Comparison of ENCODE assay signal across 24 cellular contexts in the genomic region with DNA sequence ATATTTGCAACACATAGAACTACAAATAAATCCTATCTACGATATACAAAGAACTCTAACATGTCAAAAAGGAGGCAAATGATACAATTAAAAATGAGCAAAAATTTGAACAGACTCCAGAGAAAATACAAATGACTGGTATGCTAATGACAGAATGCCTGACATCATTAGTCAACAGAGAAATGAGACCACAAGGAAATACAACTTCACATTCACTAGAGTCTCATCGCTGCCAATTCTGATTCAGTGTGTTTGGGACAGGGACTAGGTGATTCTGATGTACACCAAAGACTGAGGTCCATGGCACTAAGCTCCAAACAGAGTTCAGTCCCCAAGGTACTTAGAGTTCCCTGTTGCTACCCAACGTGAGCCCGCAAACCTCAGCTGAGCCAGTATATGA. TPM values are rescaled to one million over a fixed set of nuclear protein-coding genes. Genes with fewer than 3 reads are reported as not detected.
DNase-seq lines count a peak whose midpoint lies in the region; ATAC-seq and TF ChIP-seq lines count a peak whose summit lies in the region.
"Had no signal": no experiment of that assay in that cellular context is flagged by ENCODE, and none has a peak within 500 bp of the region (broad histone marks: within the 10 kb centered on the region; RNA-seq: fewer than 3 reads in every experiment).

No MANE protein-coding gene starts in this region.

- peak overlapping the region in 1 of 10 donors; percentile 22 for H3K27ac Mint-ChIP-seq in naive thymus-derived CD8-positive, alpha-beta T cell
- H3K27ac Mint-ChIP-seq: CD4-positive, CD25-positive, alpha-beta regulatory T cell had no signal

- peaks cover 0 to 3% (median 0%) of the 10 kb centered on the region in 3 donors for H3K36me3 Mint-ChIP-seq in naive thymus-derived CD8-positive, alpha-beta T cell

- H3K36me3 ChIP-seq in gastrocnemius medialis: no peaks in the 10 kb centered on the region
- H3K36me3 ChIP-seq: BLaER1 had no signal

- ATAC-seq in foreskin keratinocyte (peak; percentile 12), left cardiac atrium (no peak), gastrocnemius medialis (no peak)
- no peak for ATAC-seq in naive thymus-derived CD8-positive, alpha-beta T cell
- ATAC-seq: HCT116 had no signal

- peaks cover 0 to 2% (median 0%) of the 10 kb centered on the region in 9 donors for H3K9me3 Mint-ChIP-seq in naive thymus-derived CD8-positive, alpha-beta T cell

- peak; percentile 22 for DNase-seq in activated CD8-positive, alpha-beta memory T cell treated with anti-CD3 and anti-CD28 coated beads, Interleukin-2, amount 50 U/mL, for 48 hours
- no peak for DNase-seq in activated CD8-positive, alpha-beta memory T cell treated with anti-CD3 and anti-CD28 coated beads, Interleukin-2, amount 50 U/mL, for 4 hours
- peak; percentile 6 for DNase-seq in RPMI7951 (ENCODE audit: low read depth)
- no peak for DNase-seq in foreskin keratinocyte
- DNase-seq in left cardiac atrium: no peak
- DNase-seq in naive thymus-derived CD8-positive, alpha-beta T cell: no peak
- no peak for DNase-seq in NCI-H82 treated with DMSO at 0.1 percent for 48 hours (lab: John Stamatoyannopoulos, UW; ENCODE audit: unreplicated experiment)
- no peak for DNase-seq in gastrocnemius medialis
- DNase-seq: CD4-positive, CD25-positive, alpha-beta regulatory T cell; GF-D8; KG1; MM.1S; NCI-H2029; NCI-H446; NCI-H524 treated with DMSO at 0.1 percent for 48 hours; NCI-H774; NK-92 treated with Interleukin-12 subunit alpha and Interleukin-12 subunit beta, amount 100 ng/mL, for 24 hours; PC-9; SHP77 had no signal

- in situ Hi-C loops in gastrocnemius medialis (cut with MboI; ENCODE audit: low sequenced_read_pairs in 4 of 4): no loop called here

- no peak overlapping the region for H3K4me3 ChIP-seq in gastrocnemius medialis
- H3K4me3 ChIP-seq: BLaER1, PC-9 had no signal

- POLR2A ChIA-PET in naive thymus-derived CD8-positive, alpha-beta T cell (lab: Charles Lee): no interaction called here

- intact Hi-C loops in left cardiac atrium (cut with DNase I): no loop called here
- intact Hi-C loops in gastrocnemius medialis (cut with DNase I; ENCODE audit: low total_unique reads): no loop called here

- TF ChIP-seq CTCF in foreskin keratinocyte (conservative IDR thresholded peaks at IDR 0.05) (no peak), gastrocnemius medialis (IDR thresholded peaks at IDR 0.05 in 4 of 5, conservative IDR thresholded peaks at IDR 0.05 in 1 of 5) (no peak)

- H3K4me1 Mint-ChIP-seq in naive thymus-derived CD8-positive, alpha-beta T cell: peaks cover 3 to 17% (median 11%) of the 10 kb centered on the region in 4 donors

- no peak overlapping the region for H3K4me3 Mint-ChIP-seq in naive thymus-derived CD8-positive, alpha-beta T cell
- H3K4me3 Mint-ChIP-seq: CD4-positive, CD25-positive, alpha-beta regulatory T cell had no signal

- no peaks in the 10 kb centered on the region for H3K27me3 ChIP-seq in foreskin keratinocyte
- H3K27me3 ChIP-seq in gastrocnemius medialis: no peaks in the 10 kb centered on the region
- H3K27me3 ChIP-seq: BLaER1 had no signal

- TF ChIP-seq POLR2A in gastrocnemius medialis (IDR thresholded peaks at IDR 0.05): no peak

- H3K27ac ChIP-seq in foreskin keratinocyte: no peak overlapping the region
- no peak overlapping the region for H3K27ac ChIP-seq in gastrocnemius medialis
- H3K27ac ChIP-seq: 22Rv1, BLaER1, PC-9, RWPE1 had no signal

- H3K4me1 ChIP-seq in foreskin keratinocyte (no peaks in the 10 kb centered on the region), gastrocnemius medialis (no peaks in the 10 kb centered on the region)

- H3K9me3 ChIP-seq in gastrocnemius medialis: no peaks in the 10 kb centered on the region

- peaks cover 0 to 2% (median 0%) of the 10 kb centered on the region in 5 donors for H3K27me3 Mint-ChIP-seq in naive thymus-derived CD8-positive, alpha-beta T cell
- H3K27me3 Mint-ChIP-seq: CD4-positive, CD25-positive, alpha-beta regulatory T cell had no signal

RNA-seq across cellular contexts. Expression of a gene that starts 23.4 kb away (rescaled TPM):
- total RNA-seq in RPMI7951 (2014; rRNA removed; shearing (Covaris generic)): 0.49 TPM in 1 of 2 replicates, not detected in the other
- total RNA-seq in foreskin keratinocyte: 33.2 and 43.9 TPM in 2 replicates
- polyA plus RNA-seq in foreskin keratinocyte: 19.0 and 25.4 TPM in 2 replicates
- 10 to 100 TPM; 10.3 to 12.4 TPM for total RNA-seq in left cardiac atrium
- 1 to 10 TPM; 3.0 to 3.4 TPM for total RNA-seq in naive thymus-derived CD8-positive, alpha-beta T cell
- under 1 TPM in 2 of 3 donors, not detected in 1; 0.37 to 0.92 TPM for polyA plus RNA-seq in naive thymus-derived CD8-positive, alpha-beta T cell
- total RNA-seq in gastrocnemius medialis: under 1 TPM; 0.19 to 0.89 (median 0.62) TPM
- total RNA-seq: H4 had no signal

Comparison
In these comparisons a context has a peak if more than half of its experiments do, and no peak if none do; other contexts are left out.
1. DNase-seq: peak in activated CD8-positive, alpha-beta memory T cell treated with anti-CD3 and anti-CD28 coated beads, Interleukin-2, amount 50 U/mL, for 48 hours (single experiment) and RPMI7951 (single experiment); none in activated CD8-positive, alpha-beta memory T cell treated with anti-CD3 and anti-CD28 coated beads, Interleukin-2, amount 50 U/mL, for 4 hours (single experiment), foreskin keratinocyte (0 of 2), left cardiac atrium (single experiment), naive thymus-derived CD8-positive, alpha-beta T cell (0 of 10), NCI-H82 treated with DMSO at 0.1 percent for 48 hours (single experiment) and gastrocnemius medialis (0 of 2).